In the genomic region with DNA sequence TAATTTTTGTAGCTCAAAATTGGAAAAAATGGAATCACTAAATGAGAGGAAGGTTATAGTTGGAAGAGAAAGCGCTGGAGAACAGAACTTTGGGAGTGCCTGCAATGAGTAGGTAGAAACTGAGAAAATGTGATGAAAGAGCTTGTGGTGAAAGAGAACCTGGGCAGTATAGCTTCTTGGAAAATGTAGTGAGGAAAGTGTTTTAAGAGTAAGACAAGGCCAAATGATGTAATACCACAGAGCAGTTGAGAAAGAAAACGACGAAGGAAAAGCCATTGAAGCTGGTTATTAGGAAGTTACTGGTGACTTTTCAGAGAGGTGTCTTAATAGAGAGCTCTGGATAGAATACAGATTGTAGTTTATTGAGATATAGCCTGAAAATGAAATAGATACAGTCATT, we compare ENCODE assay signal across 2 cellular contexts.
A peak's percentile ranks its signal among the peaks of the same experiment; 100 is the strongest.
TF ChIP-seq lines count a peak whose summit lies in the region.

No MANE protein-coding gene starts in this region.

TF ChIP-seq in HepG2, 621 proteins besides CTCF, POLR2A, EP300 and RAD21:
- no peak for TF ChIP-seq CENPT (CRISPR knock-in tag; IDR thresholded peaks at IDR 0.05; ENCODE audit: low read depth)
- TF ChIP-seq GATAD1 (CRISPR knock-in tag; IDR thresholded peaks at IDR 0.05) = no peak
- peak; percentile 71 for TF ChIP-seq ATF7 (IDR thresholded peaks at IDR 0.05)
- TF ChIP-seq ATF7 (CRISPR knock-in tag; IDR thresholded peaks at IDR 0.05) = no peak

TF ChIP-seq in H1, 55 proteins besides CTCF, POLR2A, EP300 and RAD21:
- no peak for TF ChIP-seq FOSL1 (IDR thresholded peaks at IDR 0.05; ENCODE audit: insufficient read depth, low read depth, low read length)
- TF ChIP-seq, protein P1, sequence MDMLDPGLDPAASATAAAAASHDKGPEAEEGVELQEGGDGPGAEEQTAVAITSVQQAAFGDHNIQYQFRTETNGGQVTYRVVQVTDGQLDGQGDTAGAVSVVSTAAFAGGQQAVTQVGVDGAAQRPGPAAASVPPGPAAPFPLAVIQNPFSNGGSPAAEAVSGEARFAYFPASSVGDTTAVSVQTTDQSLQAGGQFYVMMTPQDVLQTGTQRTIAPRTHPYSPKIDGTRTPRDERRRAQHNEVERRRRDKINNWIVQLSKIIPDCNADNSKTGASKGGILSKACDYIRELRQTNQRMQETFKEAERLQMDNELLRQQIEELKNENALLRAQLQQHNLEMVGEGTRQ (IDR thresholded peaks at IDR 0.05; ENCODE audit: low read length) = no peak
- peak; percentile 22; the same call in 1 of the 2 replicates for TF ChIP-seq CEBPB (IDR thresholded peaks at IDR 0.05; ENCODE audit: low read depth, low read length)
